ENCODE assay signal across 33 cellular contexts in genomic region chr12:68461645-68462044, GRCh38.
"Had no signal": no experiment of that assay in that cellular context is flagged by ENCODE, and none has a peak within 500 bp of the region (broad histone marks: within the 10 kb centered on the region; RNA-seq: fewer than 3 reads in every experiment).

No MANE protein-coding gene starts in this region.

- H3K9me3 ChIP-seq: adrenal gland had no signal

- DNase-seq: activated CD4-positive, alpha-beta memory T cell treated with anti-CD3 and anti-CD28 coated beads, Interleukin-2, amount 10 ng/mL, durations not matched to agents 7 days and 5 days; activated CD4-positive, alpha-beta T cell treated with anti-CD3 and anti-CD28 coated beads for 1 hour; activated CD4-positive, alpha-beta T cell treated with anti-CD3 and anti-CD28 coated beads for 36 hours; activated CD4-positive, alpha-beta T cell treated with anti-CD3 and anti-CD28 coated beads for 48 hours; activated CD4-positive, alpha-beta T cell treated with anti-CD3 and anti-CD28 coated beads, Interleukin-2, amount 10 ng/mL, durations not matched to agents 7 days and 5 days; activated CD4-positive, alpha-beta T cell treated with anti-CD3 and anti-CD28 coated beads, Interleukin-2, amount 50 U/mL, for 48 hours; activated CD4-positive, CD25-positive, alpha-beta regulatory T cell; activated CD8-positive, alpha-beta memory T cell treated with anti-CD3 and anti-CD28 coated beads for 24 hours; activated CD8-positive, alpha-beta memory T cell treated with anti-CD3 and anti-CD28 coated beads, Interleukin-2, amount 10 ng/mL, durations not matched to agents 7 days and 5 days; activated CD8-positive, alpha-beta memory T cell treated with anti-CD3 and anti-CD28 coated beads, Interleukin-2, amount 50 U/mL, for 48 hours; activated CD8-positive, alpha-beta T cell treated with anti-CD3 and anti-CD28 coated beads, Interleukin-2, amount 10 ng/mL, durations not matched to agents 7 days and 5 days; activated effector memory CD4-positive, alpha-beta T cell treated with anti-CD3 and anti-CD28 coated beads, Interleukin-2, amount 50 U/mL, for 16 hours; activated gamma-delta T cell treated with Interleukin-2 at 50 U/mL for 16 hours; activated naive CD4-positive, alpha-beta T cell; activated naive CD4-positive, alpha-beta T cell treated with anti-CD3 and anti-CD28 coated beads for 36 hours; activated naive CD4-positive, alpha-beta T cell treated with anti-CD3 and anti-CD28 coated beads, Interleukin-2, amount 50 U/mL, for 16 hours; activated naive CD8-positive, alpha-beta T cell treated with anti-CD3 and anti-CD28 coated beads for 36 hours; activated T-cell treated with anti-CD3 and anti-CD28 coated beads, Interleukin-2, amount 50 U/mL, for 24 hours; activated T-cell treated with anti-CD3 and anti-CD28 coated beads, Interleukin-2, amount 50 U/mL, for 48 hours; adrenal gland; amniotic stem cell; aorta; caudate nucleus; cerebellar nuclear complex; T-helper 1 cell; T-helper 2 cell; T-helper 9 cell; WERI-Rb-1 had no signal

- ATAC-seq: activated CD4-positive, alpha-beta T cell treated with anti-CD3 and anti-CD28 coated beads for 36 hours; activated CD4-positive, CD25-positive, alpha-beta regulatory T cell treated with anti-CD3 and anti-CD28 coated beads, Interleukin-2, amount 50 U/mL, for 24 hours; activated naive CD4-positive, alpha-beta T cell treated with anti-CD3 and anti-CD28 coated beads, Interleukin-2, amount 50 U/mL, for 72 hours; WTC11 had no signal

- H3K27me3 ChIP-seq: adrenal gland, cardiac muscle cell had no signal

- H3K4me1 ChIP-seq: adrenal gland had no signal

- H3K4me3 ChIP-seq: adrenal gland, cardiac muscle cell had no signal

- FAIRE-seq: TTC549 had no signal

- H3K27ac ChIP-seq: adrenal gland, cardiac muscle cell, WERI-Rb-1 had no signal

- H3K36me3 ChIP-seq: adrenal gland, cardiac muscle cell, WERI-Rb-1 had no signal
